In the genomic region with DNA sequence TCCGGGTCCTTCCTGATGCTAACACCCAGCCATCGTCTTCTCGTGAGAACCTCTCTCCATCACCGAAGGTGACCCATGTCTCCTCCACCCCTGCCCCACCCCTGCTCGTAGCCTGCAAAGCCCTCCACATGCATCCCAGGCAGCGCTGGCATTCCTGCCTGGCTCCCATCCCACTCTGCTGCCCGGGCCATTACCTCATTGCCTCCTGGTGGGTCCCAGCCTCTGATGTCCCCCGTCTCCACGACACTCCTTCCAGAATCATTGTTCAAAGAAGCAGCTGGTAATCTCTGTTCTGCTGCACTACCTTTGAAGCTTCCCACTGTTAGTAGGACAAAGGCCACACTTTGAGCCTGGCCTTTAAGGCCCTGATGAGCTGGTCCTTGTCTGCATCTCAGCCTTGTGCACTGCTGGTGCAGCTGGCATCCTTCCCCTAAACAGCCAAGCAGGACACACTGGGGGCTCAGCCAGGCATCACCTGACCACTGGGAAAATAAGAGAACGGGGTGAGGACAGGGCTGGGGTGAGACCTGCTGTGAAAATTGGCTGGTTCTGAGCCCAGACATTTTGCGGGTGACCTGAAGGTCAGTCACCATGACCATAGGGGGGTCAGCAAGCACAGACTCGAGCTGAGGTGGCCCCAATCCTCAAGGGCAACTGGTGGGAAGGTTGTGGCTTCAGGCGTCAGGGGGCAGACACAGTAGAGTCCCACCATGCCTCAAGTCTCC, we compare ENCODE assay signal across 19 cellular contexts.
A peak's percentile ranks its signal among the peaks of the same experiment; 100 is the strongest.
DNase-seq lines count a peak whose midpoint lies in the region; ATAC-seq and TF ChIP-seq lines count a peak whose summit lies in the region.
"Had no signal": no experiment of that assay in that cellular context is flagged by ENCODE, and none has a peak within 500 bp of the region (broad histone marks: within the 10 kb centered on the region; RNA-seq: fewer than 3 reads in every experiment).

No MANE protein-coding gene starts in this region.

- no peak overlapping the region for H3K4me3 ChIP-seq in endodermal cell (ENCODE audit: low read length)
- H3K4me3 ChIP-seq in stomach smooth muscle (ENCODE audit: low read length in 2 of 2), result no peak overlapping the region
- H3K4me3 ChIP-seq: BLaER1 treated with 17β-estradiol and CSF1 and Interleukin-3, amounts not matched to agents 10 nM and 100 nM; GM23338; Peyer's patch had no signal

- peaks cover under 1% of the 10 kb centered on the region for H3K27me3 Mint-ChIP-seq in activated CD4-positive, alpha-beta T cell treated with anti-CD3 and anti-CD28 coated beads, Interleukin-2, amount 10 ng/mL, durations not matched to agents 24 days and 14 days
- no peaks in the 10 kb centered on the region for H3K27me3 Mint-ChIP-seq in endodermal cell (ENCODE audit: insufficient read depth)
- H3K27me3 Mint-ChIP-seq in nephron progenitor cell (ENCODE audit: low read depth, poor library complexity), result no peaks in the 10 kb centered on the region

- no peak overlapping the region for H3K27ac Mint-ChIP-seq in activated CD4-positive, alpha-beta T cell treated with anti-CD3 and anti-CD28 coated beads, Interleukin-2, amount 10 ng/mL, durations not matched to agents 24 days and 14 days
- H3K27ac Mint-ChIP-seq in endodermal cell (no peak overlapping the region), nephron progenitor cell (peak overlapping the region; percentile 12)
- H3K27ac Mint-ChIP-seq: GM23338 had no signal

- TF ChIP-seq CTCF in endodermal cell (conservative IDR thresholded peaks at IDR 0.05), result no peak
- TF ChIP-seq CTCF in nephron progenitor cell (IDR thresholded peaks at IDR 0.05), result no peak

- H3K27ac ChIP-seq in endodermal cell (ENCODE audit: low read depth, low read length) (no peak overlapping the region), stomach smooth muscle (ENCODE audit: low read length) (peak overlapping the region; percentile 62)
- H3K27ac ChIP-seq: 22Rv1, KMS-11, Peyer's patch had no signal

- DNase-seq in activated CD4-positive, alpha-beta T cell treated with anti-CD3 and anti-CD28 coated beads, Interleukin-2, amount 10 ng/mL, durations not matched to agents 24 days and 14 days, result peak; percentile 45
- DNase-seq in activated CD4-positive, alpha-beta T cell treated with anti-CD3 and anti-CD28 coated beads for 4 hours, result no peak
- DNase-seq in endodermal cell (peak; percentile 53), nephron progenitor cell (no peak), AG08395 (ENCODE audit: low spot score) (no peak), left colon (no peak)
- DNase-seq: DMS 273 treated with DMSO at 0.1 percent for 48 hours, NCI-H1092 treated with DMSO at 0.1 percent for 48 hours, NCI-H1694, NCI-H446 treated with DMSO at 0.1 percent for 48 hours, NCI-H774, Peyer's patch, SHP77 treated with DMSO at 0.1 percent for 48 hours had no signal

- WGBS in endodermal cell (ENCODE audit: insufficient coverage in 1 of 2, insufficient read length in 1 of 2), 2 experiments, result 84 to 91% methylated on average over 4 to 13 of the region's 13 CpGs

- no peak for ATAC-seq in HG03565 (IDR thresholded peaks at IDR 0.05; ENCODE audit: unreplicated experiment)
- no peak for ATAC-seq in left colon
- ATAC-seq: GM23338 had no signal

- H3K4me1 Mint-ChIP-seq in activated CD4-positive, alpha-beta T cell treated with anti-CD3 and anti-CD28 coated beads, Interleukin-2, amount 10 ng/mL, durations not matched to agents 24 days and 14 days, result peaks cover 2% of the 10 kb centered on the region
- H3K4me1 Mint-ChIP-seq in endodermal cell (peaks cover 3% of the 10 kb centered on the region), nephron progenitor cell (peaks cover 21% of the 10 kb centered on the region)
- H3K4me1 Mint-ChIP-seq: GM23338 had no signal

- no peaks in the 10 kb centered on the region for H3K36me3 Mint-ChIP-seq in activated CD4-positive, alpha-beta T cell treated with anti-CD3 and anti-CD28 coated beads, Interleukin-2, amount 10 ng/mL, durations not matched to agents 24 days and 14 days (ENCODE audit: low read depth)
- H3K36me3 Mint-ChIP-seq in endodermal cell (ENCODE audit: low read depth) (no peaks in the 10 kb centered on the region), nephron progenitor cell (ENCODE audit: low read depth) (no peaks in the 10 kb centered on the region)

- no peaks in the 10 kb centered on the region for H3K9me3 ChIP-seq in endodermal cell (ENCODE audit: control insufficient read depth, low read length)
- no peaks in the 10 kb centered on the region for H3K9me3 ChIP-seq in stomach smooth muscle (ENCODE audit: control insufficient read depth in 2 of 2, low read length in 2 of 2)
- H3K9me3 ChIP-seq: Peyer's patch had no signal

- H3K9me3 Mint-ChIP-seq in activated CD4-positive, alpha-beta T cell treated with anti-CD3 and anti-CD28 coated beads, Interleukin-2, amount 10 ng/mL, durations not matched to agents 24 days and 14 days, result no peaks in the 10 kb centered on the region
- H3K9me3 Mint-ChIP-seq in endodermal cell (no peaks in the 10 kb centered on the region), nephron progenitor cell (no peaks in the 10 kb centered on the region)
- H3K9me3 Mint-ChIP-seq: GM23338 had no signal

- H3K36me3 ChIP-seq in endodermal cell (ENCODE audit: control insufficient read depth, insufficient read depth, low read length) (no peaks in the 10 kb centered on the region), stomach smooth muscle (ENCODE audit: control insufficient read depth in 2 of 2, insufficient read depth in 2 of 2, low read length in 2 of 2) (no peaks in the 10 kb centered on the region)
- H3K36me3 ChIP-seq: BLaER1 treated with 17β-estradiol and CSF1 and Interleukin-3, amounts not matched to agents 10 nM and 100 nM; Peyer's patch had no signal

- intact Hi-C loops in activated CD4-positive, alpha-beta T cell treated with anti-CD3 and anti-CD28 coated beads, Interleukin-2, amount 10 ng/mL, durations not matched to agents 24 days and 14 days (cut with micrococcal nuclease), result no loop called here
- intact Hi-C loops in left colon (cut with DNase I, micrococcal nuclease), result no loop called here

- H3K4me1 ChIP-seq in endodermal cell (ENCODE audit: control insufficient read depth, insufficient read depth, low read length) (no peaks in the 10 kb centered on the region), stomach smooth muscle (ENCODE audit: control insufficient read depth, insufficient read depth, low read length) (peaks cover 25% of the 10 kb centered on the region)
- H3K4me1 ChIP-seq: Peyer's patch had no signal

- H3K27me3 ChIP-seq in endodermal cell (ENCODE audit: control insufficient read depth, insufficient read depth, low read length, poor library complexity, severe bottlenecking) (no peaks in the 10 kb centered on the region), stomach smooth muscle (ENCODE audit: control insufficient read depth in 1 of 2, insufficient read depth in 2 of 2, low read length in 2 of 2) (no peaks in the 10 kb centered on the region)
- H3K27me3 ChIP-seq: BLaER1 treated with 17β-estradiol and CSF1 and Interleukin-3, amounts not matched to agents 10 nM and 100 nM; Peyer's patch had no signal

- no peak overlapping the region for H3K4me3 Mint-ChIP-seq in activated CD4-positive, alpha-beta T cell treated with anti-CD3 and anti-CD28 coated beads, Interleukin-2, amount 10 ng/mL, durations not matched to agents 24 days and 14 days
- H3K4me3 Mint-ChIP-seq in endodermal cell (no peak overlapping the region), nephron progenitor cell (no peak overlapping the region)
- H3K4me3 Mint-ChIP-seq: GM23338 had no signal

- no peak overlapping the region for H3K9ac ChIP-seq in endodermal cell (ENCODE audit: extremely low read depth, low read length, poor library complexity, severe bottlenecking)
- H3K9ac ChIP-seq in stomach smooth muscle (ENCODE audit: low read length in 2 of 2), result no peak overlapping the region
- H3K9ac ChIP-seq: BLaER1 treated with 17β-estradiol and CSF1 and Interleukin-3, amounts not matched to agents 10 nM and 100 nM; KMS-11 had no signal

Comparison
In these comparisons a context has a peak if more than half of its experiments do, and no peak if none do; other contexts are left out.
1. DNase-seq: peak in activated CD4-positive, alpha-beta T cell treated with anti-CD3 and anti-CD28 coated beads, Interleukin-2, amount 10 ng/mL, durations not matched to agents 24 days and 14 days (single experiment) and endodermal cell (single experiment); none in activated CD4-positive, alpha-beta T cell treated with anti-CD3 and anti-CD28 coated beads for 4 hours (0 of 2), nephron progenitor cell (single experiment), AG08395 (single experiment) and left colon (0 of 2).